9 cellular contexts compared by ENCODE assay signal in genomic region chr16:55502801-55503366, GRCh38. TPM values are rescaled to one million over a fixed set of nuclear protein-coding genes. Genes with fewer than 3 reads are reported as not detected.
DNase-seq lines count a peak whose midpoint lies in the region; ATAC-seq and TF ChIP-seq lines count a peak whose summit lies in the region.
"Had no signal": no experiment of that assay in that cellular context is flagged by ENCODE, and none has a peak within 500 bp of the region (broad histone marks: within the 10 kb centered on the region; RNA-seq: fewer than 3 reads in every experiment).

No MANE protein-coding gene starts in this region.

- ATAC-seq in HG03457 (IDR thresholded peaks at IDR 0.05; ENCODE audit: unreplicated experiment), result no peak
- no peak for ATAC-seq in GM21360 (IDR thresholded peaks at IDR 0.05; ENCODE audit: unreplicated experiment)
- no peak for ATAC-seq in activated T-cell treated with anti-CD3 and anti-CD28 coated beads, Interleukin-2, amount 50 U/mL, for 4 hours

- intact Hi-C loops in Calu3 (cut with micrococcal nuclease; ENCODE audit: unreplicated experiment), result no loop called here

- no peak overlapping the region for H3K27ac Mint-ChIP-seq in Calu3 (ENCODE audit: unreplicated experiment)
- H3K27ac Mint-ChIP-seq: activated naive CD4-positive, alpha-beta T cell treated with anti-CD3 and anti-CD28 coated beads, Interleukin-2, amount 50 U/mL, for 24 hours had no signal

- TF ChIP-seq CTCF in Calu3 (IDR thresholded peaks at IDR 0.05; ENCODE audit: unreplicated experiment), result no peak

- no TSS peak for BruUV-seq in Calu3 (replicated peaks; lab: Mats Ljungman, UMichigan)

- peaks cover 43% of the 10 kb centered on the region for H3K4me1 Mint-ChIP-seq in Calu3 (ENCODE audit: low read depth, unreplicated experiment)
- H3K4me1 Mint-ChIP-seq in activated T-cell treated with anti-CD3 and anti-CD28 coated beads, Interleukin-2, amount 50 U/mL, for 4 hours (ENCODE audit: low read depth), result peaks cover 5% of the 10 kb centered on the region

- CTCF ChIA-PET in Calu3 (lab: Charles Lee), result interaction anchor here (0.5 kb wide), 1 partner anchor 59 kb away, joined by 3 read pairs; no protein-coding TSS in a partner anchor

- DNase-seq in Calu3 (peak; percentile 65), NCI-H69 (lab: John Stamatoyannopoulos, UW) (peak; percentile 38), epidermal melanocyte (ENCODE audit: insufficient read length, low spot score) (peak; percentile 73), myocyte (ENCODE audit: low read depth) (peak; percentile 98), NK-92 (lab: John Stamatoyannopoulos, UW; ENCODE audit: unreplicated experiment) (no peak)
- DNase-seq in activated T-cell treated with anti-CD3 and anti-CD28 coated beads, Interleukin-2, amount 50 U/mL, for 4 hours, result no peak

- no peak overlapping the region for H3K4me3 Mint-ChIP-seq in Calu3 (ENCODE audit: low read depth, unreplicated experiment)
- H3K4me3 Mint-ChIP-seq in activated T-cell treated with anti-CD3 and anti-CD28 coated beads, Interleukin-2, amount 50 U/mL, for 4 hours, result no peak overlapping the region
- H3K4me3 Mint-ChIP-seq: activated naive CD4-positive, alpha-beta T cell treated with anti-CD3 and anti-CD28 coated beads, Interleukin-2, amount 50 U/mL, for 24 hours had no signal

- no peaks in the 10 kb centered on the region for H3K9me3 Mint-ChIP-seq in Calu3 (ENCODE audit: low read depth, unreplicated experiment)
- no peaks in the 10 kb centered on the region for H3K9me3 Mint-ChIP-seq in activated T-cell treated with anti-CD3 and anti-CD28 coated beads, Interleukin-2, amount 50 U/mL, for 4 hours
- H3K9me3 Mint-ChIP-seq: activated naive CD4-positive, alpha-beta T cell treated with anti-CD3 and anti-CD28 coated beads, Interleukin-2, amount 50 U/mL, for 24 hours had no signal

- H3K27me3 Mint-ChIP-seq in Calu3 (ENCODE audit: unreplicated experiment), result peaks cover 2% of the 10 kb centered on the region
- peaks cover 7% of the 10 kb centered on the region for H3K27me3 Mint-ChIP-seq in activated T-cell treated with anti-CD3 and anti-CD28 coated beads, Interleukin-2, amount 50 U/mL, for 4 hours (ENCODE audit: low read depth)

- no peaks in the 10 kb centered on the region for H3K36me3 Mint-ChIP-seq in Calu3 (ENCODE audit: insufficient read depth, unreplicated experiment)
- no peaks in the 10 kb centered on the region for H3K36me3 Mint-ChIP-seq in activated T-cell treated with anti-CD3 and anti-CD28 coated beads, Interleukin-2, amount 50 U/mL, for 4 hours (ENCODE audit: insufficient read depth)
- H3K36me3 Mint-ChIP-seq: activated naive CD4-positive, alpha-beta T cell treated with anti-CD3 and anti-CD28 coated beads, Interleukin-2, amount 50 U/mL, for 24 hours had no signal

RNA-seq across cellular contexts. Expression of gene LPCAT2, which starts 6.0 kb away (rescaled TPM):
- total RNA-seq in Calu3 (2022) (3.9 and 10.0 TPM in 2 replicates), myocyte (5.8 and 6.2 TPM in 2 replicates)
- polyA plus RNA-seq in myocyte (2012), result 9.6 TPM
- 1 to 10 TPM in 1 of 3 donors, under 1 TPM in 2; 0.18 to 1.5 (median 0.79) TPM for total RNA-seq in activated T-cell treated with anti-CD3 and anti-CD28 coated beads, Interleukin-2, amount 50 U/mL, for 4 hours

RNA-seq across cellular contexts. Expression of gene MMP2, which starts 23.9 kb away (rescaled TPM):
- total RNA-seq in Calu3 (2022) (not detected in 2 replicates), myocyte (191 and 204 TPM in 2 replicates)
- 1,920 TPM for polyA plus RNA-seq in myocyte (2012)
- under 1 TPM; 0.63 to 0.94 (median 0.87) TPM for total RNA-seq in activated T-cell treated with anti-CD3 and anti-CD28 coated beads, Interleukin-2, amount 50 U/mL, for 4 hours

Comparison
In these comparisons a context has a peak if more than half of its experiments do, and no peak if none do; other contexts are left out.
1. DNase-seq: peak in Calu3 (single experiment), NCI-H69 (single experiment), epidermal melanocyte (single experiment) and myocyte (single experiment); none in NK-92 (single experiment) and activated T-cell treated with anti-CD3 and anti-CD28 coated beads, Interleukin-2, amount 50 U/mL, for 4 hours (single experiment).
2. RNA of gene MMP2, which starts 23.9 kb away (total RNA-seq): 191 to 204 TPM in myocyte; 0.63 to 0.94 TPM in activated T-cell treated with anti-CD3 and anti-CD28 coated beads, Interleukin-2, amount 50 U/mL, for 4 hours and not detected in Calu3; every median in the first group is over 10 times any median in the second.